Comparison of ENCODE assay signal across 29 cellular contexts in the genomic region with DNA sequence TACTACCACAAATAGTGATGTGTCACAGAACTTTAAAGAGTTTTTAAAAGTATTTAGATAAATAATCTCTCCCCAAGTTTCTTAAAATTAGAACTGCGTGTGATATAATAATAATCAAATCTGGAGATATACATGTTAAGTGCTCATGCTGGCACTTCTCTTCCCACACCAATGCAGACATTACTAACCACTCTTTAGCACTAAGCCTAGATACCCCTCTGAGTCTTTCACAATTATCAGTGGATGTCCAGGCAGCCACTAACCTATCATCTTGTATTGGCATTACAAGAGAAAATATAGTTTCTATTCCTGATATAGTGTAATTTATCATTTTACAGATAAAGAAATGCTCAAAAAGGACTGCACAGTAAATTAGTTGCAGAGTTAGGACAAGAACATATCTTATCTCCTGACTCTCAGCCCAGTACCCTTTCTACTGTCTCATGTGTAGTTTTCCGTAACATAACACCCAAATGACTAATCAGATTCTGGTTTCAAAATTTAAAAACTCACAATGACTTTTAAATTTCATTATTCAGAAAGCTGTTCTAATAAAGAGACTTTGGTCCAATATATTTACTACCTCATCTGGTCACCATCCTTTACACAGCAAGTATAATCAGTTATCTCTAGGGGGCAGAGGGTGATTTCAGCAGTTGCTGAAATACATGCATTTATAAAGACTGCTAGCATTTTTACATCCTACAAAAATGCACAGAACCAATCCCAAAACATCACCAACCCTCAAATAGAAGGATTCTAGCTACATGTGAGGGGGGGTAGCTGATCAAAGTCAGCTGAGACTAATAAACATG.
DNase-seq lines count a peak whose midpoint lies in the region; ATAC-seq and TF ChIP-seq lines count a peak whose summit lies in the region.
"Had no signal": no experiment of that assay in that cellular context is flagged by ENCODE, and none has a peak within 500 bp of the region (broad histone marks: within the 10 kb centered on the region; RNA-seq: fewer than 3 reads in every experiment).

No MANE protein-coding gene starts in this region.

- H3K4me1 Mint-ChIP-seq in glutamatergic neuron (ENCODE audit: low read depth, unreplicated experiment), result peaks cover 51% of the 10 kb centered on the region
- H3K4me1 Mint-ChIP-seq: activated CD4-positive, alpha-beta T cell treated with anti-CD3 and anti-CD28 coated beads, Interleukin-2, amount 10 ng/mL, durations not matched to agents 24 days and 14 days; activated naive CD4-positive, alpha-beta T cell treated with anti-CD3 and anti-CD28 coated beads, Interleukin-2, amount 50 U/mL, for 24 hours; CD4-positive, CD25-positive, alpha-beta regulatory T cell had no signal

- H3K36me3 Mint-ChIP-seq in glutamatergic neuron (ENCODE audit: unreplicated experiment), result no peaks in the 10 kb centered on the region
- H3K36me3 Mint-ChIP-seq: activated naive CD4-positive, alpha-beta T cell treated with anti-CD3 and anti-CD28 coated beads, Interleukin-2, amount 50 U/mL, for 24 hours; CD4-positive, CD25-positive, alpha-beta regulatory T cell; WTC11 had no signal

- DNase-seq in Caki2 (ENCODE audit: low read depth) (peak; percentile 11), OCI-M1 (lab: John Stamatoyannopoulos, UW) (peak; percentile 57), cardiac fibroblast (ENCODE audit: low read depth in 2 of 2) (peak; percentile 27 to 30), glutamatergic neuron (no peak), GM19238 (ENCODE audit: insufficient read length, low spot score) (no peak)
- DNase-seq: activated CD4-positive, alpha-beta T cell treated with anti-CD3 and anti-CD28 coated beads, Interleukin-2, amount 10 ng/mL, durations not matched to agents 24 days and 14 days; activated CD8-positive, alpha-beta memory T cell treated with anti-CD3 and anti-CD28 coated beads for 24 hours; activated T-cell treated with anti-CD3 and anti-CD28 coated beads for 4 hours; anterior cingulate cortex; CD4-positive, CD25-positive, alpha-beta regulatory T cell; EL; islet precursor cell; left ventricle myocardium inferior; mesendoderm; NCI-H1092; NCI-H1694 treated with DMSO at 0.1 percent for 48 hours; stimulated activated CD4-positive, alpha-beta T cell treated with anti-CD3 and anti-CD28 coated beads, Interleukin-1b, Interleukin-23, amount 100 ng/mL, for 48 hours; stimulated activated naive CD4-positive, alpha-beta T cell treated with Interleukin-2 at 50 U/mL for 16 hours; T-helper 1 cell; testis had no signal

- H3K4me3 Mint-ChIP-seq in glutamatergic neuron (ENCODE audit: unreplicated experiment), result peak overlapping the region; percentile 67
- H3K4me3 Mint-ChIP-seq: activated CD4-positive, alpha-beta T cell treated with anti-CD3 and anti-CD28 coated beads, Interleukin-2, amount 10 ng/mL, durations not matched to agents 24 days and 14 days; activated naive CD4-positive, alpha-beta T cell treated with anti-CD3 and anti-CD28 coated beads, Interleukin-2, amount 50 U/mL, for 24 hours; CD4-positive, CD25-positive, alpha-beta regulatory T cell; dendritic cell treated with granulocyte-macrophage colony-stimulating factor and Interleukin-4, amounts not matched to agents 40 ng/mL and 50 ng/mL, for 4 days; WTC11 had no signal

- in situ Hi-C loops in Caki2 (cut with HindIII; ENCODE audit: low pct_unique_long_range_greater_than_20kb, low sequenced_read_pairs), result no loop called here

- no peak for ATAC-seq in HG03432 (IDR thresholded peaks at IDR 0.05; ENCODE audit: unreplicated experiment)
- ATAC-seq in HG02678 (IDR thresholded peaks at IDR 0.05; ENCODE audit: unreplicated experiment), result no peak
- no peak for ATAC-seq in HG02852 (IDR thresholded peaks at IDR 0.05; ENCODE audit: unreplicated experiment)
- ATAC-seq: HepG2 had no signal

- H3K4me3 ChIP-seq in cardiac fibroblast (replicated peaks in 1 of 2; ENCODE audit: low read depth in 2 of 2, low read length in 2 of 2), result no peak overlapping the region
- H3K4me3 ChIP-seq: esophagus muscularis mucosa, left ventricle myocardium inferior, right atrium auricular region, testis had no signal

- peak overlapping the region; percentile 97 for H3K27ac Mint-ChIP-seq in glutamatergic neuron (ENCODE audit: unreplicated experiment)
- H3K27ac Mint-ChIP-seq: activated CD4-positive, alpha-beta T cell treated with anti-CD3 and anti-CD28 coated beads, Interleukin-2, amount 10 ng/mL, durations not matched to agents 24 days and 14 days; activated naive CD4-positive, alpha-beta T cell treated with anti-CD3 and anti-CD28 coated beads, Interleukin-2, amount 50 U/mL, for 24 hours; CD4-positive, CD25-positive, alpha-beta regulatory T cell; dendritic cell treated with granulocyte-macrophage colony-stimulating factor and Interleukin-4, amounts not matched to agents 40 ng/mL and 50 ng/mL, for 4 days; WTC11 had no signal

- TF ChIP-seq CTCF in cardiac fibroblast (IDR thresholded peaks at IDR 0.05; ENCODE audit: low read depth, low read length) (no peak), glutamatergic neuron (IDR thresholded peaks at IDR 0.05; ENCODE audit: partially characterized antibody, unreplicated experiment) (no peak)

- H3K27me3 Mint-ChIP-seq in glutamatergic neuron (ENCODE audit: unreplicated experiment), result peaks cover 11% of the 10 kb centered on the region
- H3K27me3 Mint-ChIP-seq: activated CD4-positive, alpha-beta T cell treated with anti-CD3 and anti-CD28 coated beads, Interleukin-2, amount 10 ng/mL, durations not matched to agents 24 days and 14 days; dendritic cell treated with granulocyte-macrophage colony-stimulating factor and Interleukin-4, amounts not matched to agents 40 ng/mL and 50 ng/mL, for 4 days had no signal

- peaks cover 12% of the 10 kb centered on the region for H3K9me3 Mint-ChIP-seq in glutamatergic neuron (ENCODE audit: unreplicated experiment)
- H3K9me3 Mint-ChIP-seq: activated CD4-positive, alpha-beta T cell treated with anti-CD3 and anti-CD28 coated beads, Interleukin-2, amount 10 ng/mL, durations not matched to agents 24 days and 14 days; dendritic cell treated with granulocyte-macrophage colony-stimulating factor and Interleukin-4, amounts not matched to agents 40 ng/mL and 50 ng/mL, for 4 days had no signal

Comparison
In these comparisons a context has a peak if more than half of its experiments do, and no peak if none do; other contexts are left out.
1. DNase-seq: peak in Caki2 (single experiment), OCI-M1 (single experiment) and cardiac fibroblast (2 of 2); none in glutamatergic neuron (single experiment) and GM19238 (single experiment).